ENCODE assay signal across 20 cellular contexts in genomic region chr12:2403221-2403976, GRCh38.
"Had no signal": no experiment of that assay in that cellular context is flagged by ENCODE, and none has a peak within 500 bp of the region (broad histone marks: within the 10 kb centered on the region; RNA-seq: fewer than 3 reads in every experiment).

No MANE protein-coding gene starts in this region.

- H3K9me3 Mint-ChIP-seq: activated naive CD4-positive, alpha-beta T cell treated with anti-CD3 and anti-CD28 coated beads, Interleukin-2, amount 50 U/mL, for 72 hours; memory B cell; T-helper 2 cell treated with Interferon-gamma antibody and Interleukin-4, amounts not matched to agents 5 μg/mL and 100 μg/mL, for 36 hours had no signal

- H3K27me3 ChIP-seq: body of pancreas, esophagus muscularis mucosa, gastroesophageal sphincter, heart left ventricle, stomach had no signal

- H3K27ac Mint-ChIP-seq: activated B cell treated with CpG ODN at 0.5 μM for 24 hours; activated naive CD4-positive, alpha-beta T cell treated with anti-CD3 and anti-CD28 coated beads, Interleukin-2, amount 50 U/mL, for 72 hours; memory B cell; naive thymus-derived CD4-positive, alpha-beta T cell; T-helper 2 cell treated with Interferon-gamma antibody and Interleukin-4, amounts not matched to agents 5 μg/mL and 100 μg/mL, for 36 hours had no signal

- H3K36me3 Mint-ChIP-seq: activated naive CD4-positive, alpha-beta T cell treated with anti-CD3 and anti-CD28 coated beads, Interleukin-2, amount 50 U/mL, for 72 hours; memory B cell; naive thymus-derived CD4-positive, alpha-beta T cell had no signal

- ATAC-seq: activated naive CD4-positive, alpha-beta T cell treated with anti-CD3 and anti-CD28 coated beads, Interleukin-2, amount 50 U/mL, for 72 hours; body of pancreas; gastroesophageal sphincter; mucosa of descending colon; naive thymus-derived CD4-positive, alpha-beta T cell had no signal

- DNase-seq: activated B cell treated with CpG ODN at 0.5 μM for 24 hours; activated CD4-positive, alpha-beta T cell treated with anti-CD3 and anti-CD28 coated beads for 48 hours; activated CD8-positive, alpha-beta memory T cell treated with anti-CD3 and anti-CD28 coated beads, Interleukin-2, amount 50 U/mL, for 4 hours; activated gamma-delta T cell treated with Interleukin-2 at 50 U/mL for 16 hours; activated T-cell treated with anti-CD3 and anti-CD28 coated beads, Interleukin-2, amount 50 U/mL, for 48 hours; amygdala; body of pancreas; dermis blood vessel endothelial cell; effector memory CD4-positive, alpha-beta T cell; heart left ventricle; mucosa of descending colon; naive thymus-derived CD4-positive, alpha-beta T cell; stimulated activated CD4-positive, alpha-beta T cell treated with anti-CD3 and anti-CD28 coated beads, Interleukin-12 subunit alpha, Interleukin-12 subunit beta, amount 100 ng/mL, for 4 hours; stimulated activated CD4-positive, alpha-beta T cell treated with anti-CD3 and anti-CD28 coated beads, Interleukin-2, amount 100 ng/mL, for 24 hours; stomach had no signal

- H3K4me3 ChIP-seq: body of pancreas, esophagus muscularis mucosa, gastroesophageal sphincter, heart left ventricle, mucosa of descending colon, stomach had no signal

- H3K9me3 ChIP-seq: body of pancreas, esophagus muscularis mucosa, gastroesophageal sphincter, heart left ventricle, mucosa of descending colon, stomach had no signal

- H3K4me1 ChIP-seq: body of pancreas had no signal

- H3K27me3 Mint-ChIP-seq: activated B cell treated with CpG ODN at 0.5 μM for 24 hours had no signal

- H3K36me3 ChIP-seq: esophagus muscularis mucosa, gastroesophageal sphincter, heart left ventricle, stomach had no signal

- H3K4me3 Mint-ChIP-seq: activated B cell treated with CpG ODN at 0.5 μM for 24 hours; memory B cell; naive thymus-derived CD4-positive, alpha-beta T cell; T-helper 2 cell treated with Interferon-gamma antibody and Interleukin-4, amounts not matched to agents 5 μg/mL and 100 μg/mL, for 36 hours had no signal

- H3K4me1 Mint-ChIP-seq: activated B cell treated with CpG ODN at 0.5 μM for 24 hours; memory B cell; naive thymus-derived CD4-positive, alpha-beta T cell had no signal

- H3K27ac ChIP-seq: body of pancreas, esophagus muscularis mucosa, gastroesophageal sphincter, stomach had no signal
